21 cellular contexts compared by ENCODE assay signal in the genomic region with DNA sequence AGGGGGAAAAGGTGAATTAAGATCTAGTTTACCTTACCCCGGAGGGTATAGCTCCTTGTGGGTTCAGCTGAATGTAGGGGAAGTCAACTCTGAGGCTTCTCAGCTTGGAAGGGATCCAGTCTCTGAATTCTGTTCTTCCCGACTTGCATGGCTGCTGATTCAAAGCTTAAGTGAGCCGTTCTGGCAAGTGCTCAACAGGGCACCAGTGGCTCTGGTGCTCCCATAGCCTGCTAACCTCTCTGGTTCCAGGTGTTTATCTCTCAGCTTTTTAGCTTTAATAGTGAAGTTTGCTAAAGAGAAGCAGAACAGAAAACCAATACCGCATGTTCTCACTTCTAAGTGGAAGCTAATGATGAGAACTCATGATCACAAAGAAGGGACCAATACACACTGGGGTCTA. TPM values are rescaled to one million over a fixed set of nuclear protein-coding genes. Genes with fewer than 3 reads are reported as not detected.
"Had no signal": no experiment of that assay in that cellular context is flagged by ENCODE, and none has a peak within 500 bp of the region (broad histone marks: within the 10 kb centered on the region; RNA-seq: fewer than 3 reads in every experiment).

No MANE protein-coding gene starts in this region.

- H3K4me1 Mint-ChIP-seq: activated naive CD4-positive, alpha-beta T cell treated with anti-CD3 and anti-CD28 coated beads, Interleukin-2, amount 50 U/mL, for 24 hours; T-helper 17 cell had no signal

- H3K27ac ChIP-seq: adrenal gland, body of pancreas, colonic mucosa, foreskin keratinocyte, lower lobe of right lung, right lobe of liver, upper lobe of right lung, WERI-Rb-1 had no signal

- H3K27me3 ChIP-seq: adrenal gland, body of pancreas, colonic mucosa, foreskin keratinocyte, right lobe of liver, upper lobe of right lung had no signal

- H3K27ac Mint-ChIP-seq: activated CD8-positive, alpha-beta T cell treated with anti-CD3 and anti-CD28 coated beads for 36 hours; activated naive CD4-positive, alpha-beta T cell treated with anti-CD3 and anti-CD28 coated beads, Interleukin-2, amount 50 U/mL, for 24 hours; immature natural killer cell had no signal

- H3K27me3 Mint-ChIP-seq: activated CD8-positive, alpha-beta T cell treated with anti-CD3 and anti-CD28 coated beads for 36 hours; activated naive CD4-positive, alpha-beta T cell treated with anti-CD3 and anti-CD28 coated beads, Interleukin-2, amount 50 U/mL, for 24 hours; stimulated activated naive CD8-positive, alpha-beta T cell treated with anti-CD3 and anti-CD28 coated beads, Interleukin-15, amount 100 ng/mL, for 72 hours; T-helper 17 cell had no signal

- H3K4me3 Mint-ChIP-seq: activated CD8-positive, alpha-beta T cell treated with anti-CD3 and anti-CD28 coated beads for 36 hours; activated naive CD4-positive, alpha-beta T cell treated with anti-CD3 and anti-CD28 coated beads, Interleukin-2, amount 50 U/mL, for 24 hours; activated T-cell treated with anti-CD3 and anti-CD28 coated beads, Interleukin-2, amount 50 U/mL, for 4 hours; immature natural killer cell; stimulated activated naive CD8-positive, alpha-beta T cell treated with anti-CD3 and anti-CD28 coated beads, Interleukin-15, amount 100 ng/mL, for 72 hours; T-helper 17 cell had no signal

- ATAC-seq: activated CD8-positive, alpha-beta T cell treated with anti-CD3 and anti-CD28 coated beads for 36 hours; activated T-cell treated with anti-CD3 and anti-CD28 coated beads, Interleukin-2, amount 50 U/mL, for 4 hours; body of pancreas; esophagus mucosa; foreskin keratinocyte; lower lobe of right lung; right lobe of liver; stimulated activated naive CD8-positive, alpha-beta T cell treated with anti-CD3 and anti-CD28 coated beads, Interleukin-15, amount 100 ng/mL, for 72 hours; T-helper 17 cell; upper lobe of right lung had no signal

- H3K4me3 ChIP-seq: adrenal gland, body of pancreas, colonic mucosa, lower lobe of right lung, right lobe of liver, upper lobe of right lung had no signal

- H3K36me3 ChIP-seq: adrenal gland, colonic mucosa, lower lobe of right lung, right lobe of liver, upper lobe of right lung, WERI-Rb-1 had no signal

- H3K9me3 Mint-ChIP-seq: activated naive CD4-positive, alpha-beta T cell treated with anti-CD3 and anti-CD28 coated beads, Interleukin-2, amount 50 U/mL, for 24 hours had no signal

- H3K9me3 ChIP-seq: body of pancreas, colonic mucosa, lower lobe of right lung, right lobe of liver, upper lobe of right lung had no signal

- DNase-seq: activated CD4-positive, alpha-beta T cell treated with anti-CD3 and anti-CD28 coated beads for 48 hours; activated CD8-positive, alpha-beta T cell treated with anti-CD3 and anti-CD28 coated beads for 36 hours; activated effector memory CD4-positive, alpha-beta T cell treated with anti-CD3 and anti-CD28 coated beads, Interleukin-2, amount 50 U/mL, for 16 hours; activated T-cell treated with anti-CD3 and anti-CD28 coated beads, Interleukin-2, amount 50 U/mL, for 4 hours; adrenal gland; central memory CD4-positive, alpha-beta T cell; colonic mucosa; foreskin keratinocyte; head of caudate nucleus; immature natural killer cell; left cardiac atrium; lower lobe of right lung; midbrain; right lobe of liver; stimulated activated naive CD8-positive, alpha-beta T cell treated with anti-CD3 and anti-CD28 coated beads, Interleukin-15, amount 100 ng/mL, for 72 hours; T-helper 17 cell; upper lobe of right lung; WERI-Rb-1 had no signal

- H3K4me1 ChIP-seq: adrenal gland, body of pancreas, colonic mucosa, foreskin keratinocyte, lower lobe of right lung, right lobe of liver, upper lobe of right lung had no signal

RNA-seq across cellular contexts. Expression of a gene that starts 46.3 kb away (rescaled TPM):
- total RNA-seq: activated CD8-positive, alpha-beta T cell treated with anti-CD3 and anti-CD28 coated beads for 36 hours; T-helper 17 cell had no signal
